1 cellular context compared by ENCODE assay signal in genomic region chr19:41304706-41305483, GRCh38.
A peak's percentile ranks its signal among the peaks of the same experiment; 100 is the strongest.
TF ChIP-seq lines count a peak whose summit lies in the region.

No MANE protein-coding gene starts in this region.

TF ChIP-seq in K562, 482 proteins besides CTCF, POLR2A, EP300 and RAD21:
- TF ChIP-seq RBM25 (IDR thresholded peaks at IDR 0.05; ENCODE audit: low read depth, low read length, severe bottlenecking) (peak; percentile 59), ZNF518B (CRISPR knock-in tag; IDR thresholded peaks at IDR 0.05) (no peak), MED1 (CRISPR knock-in tag; IDR thresholded peaks at IDR 0.05; ENCODE audit: borderline replicate concordance) (no peak), DDX20 (tag; IDR thresholded peaks at IDR 0.05; ENCODE audit: low read depth) (no peak)
